ENCODE assay signal across 8 cellular contexts in the genomic region with DNA sequence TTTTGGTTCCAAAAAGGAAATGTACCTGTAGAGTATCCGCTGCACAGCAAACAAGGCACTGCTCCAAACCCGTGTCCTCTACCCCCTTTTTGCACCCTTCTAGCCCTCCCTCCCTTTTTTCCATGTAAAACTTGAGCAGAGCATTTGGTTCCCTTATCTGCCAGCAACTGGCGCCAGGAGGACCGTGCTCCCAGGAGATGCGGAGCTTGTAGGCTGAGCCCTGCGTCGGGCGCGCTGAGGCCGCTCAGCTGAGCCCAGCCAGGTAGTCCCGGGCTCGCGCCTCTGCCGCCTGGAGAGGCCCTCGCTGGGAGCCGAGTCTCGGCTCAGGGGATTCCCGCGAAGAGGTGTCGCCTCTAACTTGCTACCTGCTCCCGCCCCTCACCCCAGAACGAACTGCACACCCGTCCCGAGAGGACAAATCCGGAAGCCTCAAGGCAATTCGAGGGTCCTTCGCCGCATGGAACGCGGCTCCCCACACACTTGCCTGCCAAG. TPM values are rescaled to one million over a fixed set of nuclear protein-coding genes. Genes with fewer than 3 reads are reported as not detected.
DNase-seq lines count a peak whose midpoint lies in the region; ATAC-seq, FAIRE-seq and TF ChIP-seq lines count a peak whose summit lies in the region.

No MANE protein-coding gene starts in this region.

- peak overlapping the region; percentile 95 to 96 for H3K27ac Mint-ChIP-seq in T-cell

- POLR2A ChIA-PET in T-cell (lab: Charles Lee): interaction anchor here (0.6 to 1.0 kb wide), 2 partner anchors 222 to 331 kb away, joined by 3 to 4 read pairs; partner anchors contain the start of gene GABPB1 (in 1 of the 2)

- H3K9me3 Mint-ChIP-seq in T-cell: no peaks in the 10 kb centered on the region

- CTCF ChIA-PET in T-cell (lab: Charles Lee): interaction anchor here in 1 of 2 donors (0.6 kb wide), 1 partner anchor 24 kb away, joined by 3 read pairs; no protein-coding TSS in a partner anchor

- DNase-seq in EL: peak; percentile 47
- peak; percentile 37 for DNase-seq in HuH-7.5 (ENCODE audit: low spot score)
- DNase-seq in T-cell: peak in 32 of 34 experiments; percentile 43 to 83 (median 72)
- peak; percentile 46 to 68 for DNase-seq in hippocampal formation (lab: John Stamatoyannopoulos, UW)
- no peak for DNase-seq in skeletal muscle cell (ENCODE audit: low read depth)
- DNase-seq in D721Med (ENCODE audit: insufficient read length, low spot score): no peak

- H3K4me3 Mint-ChIP-seq in T-cell: peak overlapping the region; percentile 97 to 98 (median 97)

- peaks cover 60 to 66% (median 60%) of the 10 kb centered on the region in 3 donors for H3K4me1 Mint-ChIP-seq in T-cell

- H3K4me3 ChIP-seq in skeletal muscle cell (ENCODE audit: low read depth, low read length): peak overlapping the region; percentile 98

- no peak for FAIRE-seq in D721Med (lab: Jason Lieb, UNC)

- H3K27ac ChIP-seq in angular gyrus (ENCODE audit: low read depth, low read length): peak overlapping the region; percentile 91

- TF ChIP-seq CTCF in D721Med (IDR thresholded peaks at IDR 0.05; ENCODE audit: insufficient read depth, missing control alignments): no peak

- peaks cover 13% of the 10 kb centered on the region for H3K36me3 Mint-ChIP-seq in T-cell

- ATAC-seq in GM21529 (IDR thresholded peaks at IDR 0.05; ENCODE audit: unreplicated experiment) (peak; percentile 54), T-cell (replicated peaks in 1 of 4) (peak; percentile 38 to 79 (median 48))

- H3K27me3 Mint-ChIP-seq in T-cell: no peaks in the 10 kb centered on the region

RNA-seq across cellular contexts. Expression of gene TRPM7, which starts 0.6 kb away (rescaled TPM):
- 10 to 100 TPM; 38.9 to 49.1 (median 43.9) TPM for total RNA-seq in T-cell

Comparison
In these comparisons a context has a peak if more than half of its experiments do, and no peak if none do; other contexts are left out.
1. DNase-seq: peak in EL (single experiment), HuH-7.5 (single experiment), T-cell (32 of 34) and hippocampal formation (2 of 2); none in skeletal muscle cell (single experiment) and D721Med (single experiment).